17 cellular contexts compared by ENCODE assay signal in the genomic region with DNA sequence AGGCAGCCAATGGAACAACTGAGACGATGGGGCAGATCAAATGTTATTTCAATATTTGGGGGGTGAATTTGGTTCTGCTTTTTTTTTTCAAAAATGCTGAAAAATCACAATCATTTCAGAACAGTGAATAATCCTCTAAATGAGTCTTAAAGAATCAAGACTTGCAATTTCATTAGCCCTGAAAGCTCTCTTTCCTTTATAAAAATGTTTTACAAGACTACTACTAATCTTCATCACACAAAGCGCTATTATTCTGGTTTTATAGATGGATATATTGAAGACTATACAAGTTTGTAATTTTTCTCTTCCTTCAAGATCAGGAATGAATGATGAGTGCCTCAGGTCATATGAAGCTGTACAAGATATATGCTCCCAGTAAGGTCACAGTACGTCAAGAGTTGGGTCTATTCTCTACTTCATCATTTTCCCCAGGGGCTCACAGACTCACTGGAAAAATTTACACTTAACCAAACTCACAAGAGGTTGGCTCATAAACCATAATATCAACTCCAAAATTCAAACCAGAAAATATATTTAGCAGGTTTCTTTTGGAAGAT. TPM values are rescaled to one million over a fixed set of nuclear protein-coding genes. Genes with fewer than 3 reads are reported as not detected.
DNase-seq lines count a peak whose midpoint lies in the region; ATAC-seq and TF ChIP-seq lines count a peak whose summit lies in the region.
"Had no signal": no experiment of that assay in that cellular context is flagged by ENCODE, and none has a peak within 500 bp of the region (broad histone marks: within the 10 kb centered on the region; RNA-seq: fewer than 3 reads in every experiment).

No MANE protein-coding gene starts in this region.

- no peak overlapping the region for H2AFZ ChIP-seq in GM23338

- H3K4me1 Mint-ChIP-seq in activated CD4-positive, alpha-beta T cell treated with anti-CD3 and anti-CD28 coated beads, Interleukin-2, amount 10 ng/mL, durations not matched to agents 24 days and 14 days, result peaks cover 35% of the 10 kb centered on the region
- H3K4me1 Mint-ChIP-seq in activated T-helper 17 cell treated with anti-CD3 and anti-CD28 coated beads, Interleukin-2, amount 50 U/mL, for 72 hours, result peaks cover 27% of the 10 kb centered on the region
- no peaks in the 10 kb centered on the region for H3K4me1 Mint-ChIP-seq in GM23338
- H3K4me1 Mint-ChIP-seq: endodermal cell had no signal

- H3K4me1 ChIP-seq in neutrophil (ENCODE audit: control insufficient read depth in 1 of 2, insufficient read depth in 1 of 2, low read depth in 1 of 2, low read length in 1 of 2), result peaks cover 67 to 86% of the 10 kb centered on the region in 2 experiments
- no peaks in the 10 kb centered on the region for H3K4me1 ChIP-seq in GM23338 (ENCODE audit: insufficient read depth)

- intact Hi-C loops in activated CD4-positive, alpha-beta T cell treated with anti-CD3 and anti-CD28 coated beads, Interleukin-2, amount 10 ng/mL, durations not matched to agents 24 days and 14 days (cut with micrococcal nuclease), result loop anchor here (2.0 to 5.0 kb wide), 3 partner anchors 15 to 86 kb away; a partner anchor contains a TSS

- no peaks in the 10 kb centered on the region for H3K9me3 Mint-ChIP-seq in activated CD4-positive, alpha-beta T cell treated with anti-CD3 and anti-CD28 coated beads, Interleukin-2, amount 10 ng/mL, durations not matched to agents 24 days and 14 days
- no peaks in the 10 kb centered on the region for H3K9me3 Mint-ChIP-seq in activated T-helper 17 cell treated with anti-CD3 and anti-CD28 coated beads, Interleukin-2, amount 50 U/mL, for 72 hours
- H3K9me3 Mint-ChIP-seq in GM23338, result no peaks in the 10 kb centered on the region
- H3K9me3 Mint-ChIP-seq: endodermal cell; naive thymus-derived CD8-positive, alpha-beta T cell had no signal

- no peaks in the 10 kb centered on the region for H3K9me3 ChIP-seq in neutrophil
- H3K9me3 ChIP-seq: tibial nerve had no signal

- TF ChIP-seq CTCF in neutrophil (IDR thresholded peaks at IDR 0.05) (no peak), GM23338 (conservative IDR thresholded peaks at IDR 0.05; ENCODE audit: low read depth in 2 of 2) (no peak)

- no peaks in the 10 kb centered on the region for H3F3A ChIP-seq in GM23338 (replicated peaks; ENCODE audit: low read depth)

- no peak overlapping the region for H3K4me3 ChIP-seq in neutrophil (ENCODE audit: low read depth in 1 of 2, low read length in 1 of 2)
- no peak overlapping the region for H3K4me3 ChIP-seq in GM23338
- H3K4me3 ChIP-seq: lung, tibial nerve had no signal

- H3K36me3 Mint-ChIP-seq in activated CD4-positive, alpha-beta T cell treated with anti-CD3 and anti-CD28 coated beads, Interleukin-2, amount 10 ng/mL, durations not matched to agents 24 days and 14 days (ENCODE audit: low read depth), result peaks cover 8% of the 10 kb centered on the region
- H3K36me3 Mint-ChIP-seq in activated T-helper 17 cell treated with anti-CD3 and anti-CD28 coated beads, Interleukin-2, amount 50 U/mL, for 72 hours (ENCODE audit: low read depth), result no peaks in the 10 kb centered on the region
- H3K36me3 Mint-ChIP-seq in GM23338 (ENCODE audit: low read depth), result no peaks in the 10 kb centered on the region

- H4K20me1 ChIP-seq in GM23338 (replicated peaks; ENCODE audit: insufficient read depth), result no peaks in the 10 kb centered on the region; the same call in 1 of the 2 replicates

- no peaks in the 10 kb centered on the region for H3K9me2 ChIP-seq in GM23338 (ENCODE audit: insufficient read depth)

- no peaks in the 10 kb centered on the region for H3K27me3 Mint-ChIP-seq in activated CD4-positive, alpha-beta T cell treated with anti-CD3 and anti-CD28 coated beads, Interleukin-2, amount 10 ng/mL, durations not matched to agents 24 days and 14 days
- no peaks in the 10 kb centered on the region for H3K27me3 Mint-ChIP-seq in activated T-helper 17 cell treated with anti-CD3 and anti-CD28 coated beads, Interleukin-2, amount 50 U/mL, for 72 hours
- H3K27me3 Mint-ChIP-seq in GM23338 (ENCODE audit: insufficient read depth, low read depth, poor library complexity), result no peaks in the 10 kb centered on the region
- H3K27me3 Mint-ChIP-seq: naive thymus-derived CD8-positive, alpha-beta T cell had no signal

- H3K4me2 ChIP-seq in GM23338, result no peak overlapping the region

- H3K36me3 ChIP-seq in neutrophil (peaks cover 40% of the 10 kb centered on the region), GM23338 (ENCODE audit: insufficient read depth) (no peaks in the 10 kb centered on the region)

- ATAC-seq in activated T-helper 17 cell treated with anti-CD3 and anti-CD28 coated beads, Interleukin-2, amount 50 U/mL, for 72 hours (replicated peaks), result peak; percentile 16
- ATAC-seq in GM23338, result no peak

- H3K27me3 ChIP-seq in neutrophil, result no peaks in the 10 kb centered on the region
- no peaks in the 10 kb centered on the region for H3K27me3 ChIP-seq in GM23338 (ENCODE audit: insufficient read depth)
- H3K27me3 ChIP-seq: tibial nerve had no signal

- peak overlapping the region; percentile 15 for H3K4me3 Mint-ChIP-seq in activated CD4-positive, alpha-beta T cell treated with anti-CD3 and anti-CD28 coated beads, Interleukin-2, amount 10 ng/mL, durations not matched to agents 24 days and 14 days
- H3K4me3 Mint-ChIP-seq in activated T-helper 17 cell treated with anti-CD3 and anti-CD28 coated beads, Interleukin-2, amount 50 U/mL, for 72 hours, result peak overlapping the region; percentile 64
- H3K4me3 Mint-ChIP-seq in GM23338, result no peak overlapping the region
- H3K4me3 Mint-ChIP-seq: endodermal cell had no signal

- peaks cover 17% of the 10 kb centered on the region for H3K79me2 ChIP-seq in GM23338 (replicated peaks; ENCODE audit: insufficient read depth)

- no peak for DNase-seq in activated CD4-positive, alpha-beta T cell treated with anti-CD3 and anti-CD28 coated beads, Interleukin-2, amount 10 ng/mL, durations not matched to agents 24 days and 14 days
- DNase-seq in activated CD4-positive, alpha-beta T cell treated with anti-CD3 and anti-CD28 coated beads for 48 hours, result no peak
- DNase-seq in COLO829 (ENCODE audit: low spot score), result peak; percentile 76
- no peak for DNase-seq in GM23338 (ENCODE audit: low spot score)
- DNase-seq in stimulated activated CD4-positive, alpha-beta T cell treated with anti-CD3 and anti-CD28 coated beads, Interleukin-2, amount 100 ng/mL, for 48 hours, result no peak
- DNase-seq in NCI-H1436 (lab: John Stamatoyannopoulos, UW), result no peak
- DNase-seq: activated gamma-delta T cell treated with Interleukin-2 at 50 U/mL for 16 hours; DND-41; endodermal cell; hippocampal formation; naive thymus-derived CD8-positive, alpha-beta T cell; NCI-H1436 treated with DMSO at 0.1 percent for 48 hours; RPMI8226 had no signal

- peak overlapping the region; percentile 76 for H3K27ac Mint-ChIP-seq in activated CD4-positive, alpha-beta T cell treated with anti-CD3 and anti-CD28 coated beads, Interleukin-2, amount 10 ng/mL, durations not matched to agents 24 days and 14 days
- peak overlapping the region; percentile 91 for H3K27ac Mint-ChIP-seq in activated T-helper 17 cell treated with anti-CD3 and anti-CD28 coated beads, Interleukin-2, amount 50 U/mL, for 72 hours
- no peak overlapping the region for H3K27ac Mint-ChIP-seq in GM23338
- H3K27ac Mint-ChIP-seq: endodermal cell had no signal

- H3K27ac ChIP-seq in neutrophil (peak overlapping the region; percentile 58), GM23338 (ENCODE audit: low read depth) (no peak overlapping the region)

TF ChIP-seq in GM23338, 12 proteins besides CTCF, POLR2A, EP300 and RAD21 (continues in another document):
- TF ChIP-seq, protein P1, sequence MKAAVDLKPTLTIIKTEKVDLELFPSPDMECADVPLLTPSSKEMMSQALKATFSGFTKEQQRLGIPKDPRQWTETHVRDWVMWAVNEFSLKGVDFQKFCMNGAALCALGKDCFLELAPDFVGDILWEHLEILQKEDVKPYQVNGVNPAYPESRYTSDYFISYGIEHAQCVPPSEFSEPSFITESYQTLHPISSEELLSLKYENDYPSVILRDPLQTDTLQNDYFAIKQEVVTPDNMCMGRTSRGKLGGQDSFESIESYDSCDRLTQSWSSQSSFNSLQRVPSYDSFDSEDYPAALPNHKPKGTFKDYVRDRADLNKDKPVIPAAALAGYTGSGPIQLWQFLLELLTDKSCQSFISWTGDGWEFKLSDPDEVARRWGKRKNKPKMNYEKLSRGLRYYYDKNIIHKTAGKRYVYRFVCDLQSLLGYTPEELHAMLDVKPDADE (IDR thresholded peaks at IDR 0.05), result no peak
- TF ChIP-seq POLR2AphosphoS5 (IDR thresholded peaks at IDR 0.05; ENCODE audit: low read depth) (no peak), EZH2phosphoT487 (IDR thresholded peaks at IDR 0.05; ENCODE audit: unreplicated experiment) (no peak), EZH2 (IDR thresholded peaks at IDR 0.05; ENCODE audit: low read depth, unreplicated experiment) (no peak), STAT1 (IDR thresholded peaks at IDR 0.05; ENCODE audit: unreplicated experiment) (no peak), ZNF114 (CRISPR knock-in tag; IDR thresholded peaks at IDR 0.05) (no peak), NANOG (IDR thresholded peaks at IDR 0.05; ENCODE audit: borderline replicate concordance) (no peak)

RNA-seq across cellular contexts. Expression of a gene that starts 19.5 kb away (rescaled TPM):
- 13.6 and 15.4 TPM in 2 replicates for total RNA-seq in activated CD4-positive, alpha-beta T cell treated with anti-CD3 and anti-CD28 coated beads, Interleukin-2, amount 10 ng/mL, durations not matched to agents 24 days and 14 days
- total RNA-seq in activated T-helper 17 cell treated with anti-CD3 and anti-CD28 coated beads, Interleukin-2, amount 50 U/mL, for 72 hours, result 10 to 100 TPM; 20.1 to 47.9 TPM
- 6.9 and 10.0 TPM in 2 replicates for total RNA-seq in GM23338 (2014; rRNA removed; shearing (Covaris generic))
- 10.2 and 10.3 TPM in 2 replicates for polyA plus RNA-seq in GM23338 (2016; fragmentation: Nextera tagmentation; extraction: Ambion mirVana)
